Comparison of ENCODE assay signal across 1 cellular context in genomic region chr19:58386576-58387337, GRCh38.
TF ChIP-seq lines count a peak whose summit lies in the region.

Gene RPS5, plus strand, starts transcription at chr19:58387269. Its CDS starts 869 bp downstream, at chr19:58388138.

TF ChIP-seq in K562, 482 proteins besides CTCF, POLR2A, EP300 and RAD21 (continued from another document and continues in another):
- TF ChIP-seq ZNF407 (IDR thresholded peaks at IDR 0.05; ENCODE audit: low read depth) (no peak), CREM (IDR thresholded peaks at IDR 0.05; ENCODE audit: low read depth) (peak; percentile 93), RBM25 (IDR thresholded peaks at IDR 0.05; ENCODE audit: low read depth, low read length, severe bottlenecking) (no peak), FOXK1 (CRISPR knock-in tag; IDR thresholded peaks at IDR 0.05; ENCODE audit: borderline replicate concordance) (no peak; the same call in 1 of the 2 replicates), ELF2 (CRISPR knock-in tag; IDR thresholded peaks at IDR 0.05) (peak; percentile 93), POLR2H (tag; IDR thresholded peaks at IDR 0.05; ENCODE audit: low read depth) (peak; percentile 96), ESRRA (IDR thresholded peaks at IDR 0.05; ENCODE audit: borderline replicate concordance, low read depth) (no peak; the same call in 1 of the 2 replicates), ZNF184 (CRISPR knock-in tag; IDR thresholded peaks at IDR 0.05) (no peak), TCF3 (CRISPR knock-in tag; IDR thresholded peaks at IDR 0.05) (0 out of 2 replicates have a peak, but pooled peaks have one; percentile 12), E2F3 (CRISPR knock-in tag; IDR thresholded peaks at IDR 0.05) (0 out of 2 replicates have a peak, but pooled peaks have one; percentile 11), ZBTB9 (CRISPR knock-in tag; IDR thresholded peaks at IDR 0.05) (no peak; the same call in 1 of the 2 replicates), BHLHE40 (IDR thresholded peaks at IDR 0.05; ENCODE audit: low read length) (peak; percentile 93), TEAD1 (CRISPR knock-in tag; IDR thresholded peaks at IDR 0.05) (peak in 1 of 2 experiments; percentile 65; a peak in 1 of 4 replicates), CUX1 (CRISPR knock-in tag; IDR thresholded peaks at IDR 0.05) (peak; percentile 80; the same call in 1 of the 2 replicates), CBX3 (IDR thresholded peaks at IDR 0.05; ENCODE audit: borderline replicate concordance in 1 of 2, low read length in 2 of 2) (no peak), ARID3A (IDR thresholded peaks at IDR 0.05; ENCODE audit: borderline replicate concordance, low read depth, low read length) (no peak), RB1 (IDR thresholded peaks at IDR 0.05; ENCODE audit: low read depth) (peak; percentile 75), C11orf30 (IDR thresholded peaks at IDR 0.05; ENCODE audit: low read depth) (peak; percentile 86), ZNF639 (CRISPR knock-in tag; conservative IDR thresholded peaks at IDR 0.05 in 1 of 2, IDR thresholded peaks at IDR 0.05 in 1 of 2) (peak in 1 of 2 experiments; percentile 57; a peak in 1 of 4 replicates), ZNF253 (CRISPR knock-in tag; conservative IDR thresholded peaks at IDR 0.05) (no peak), ZFP1 (CRISPR knock-in tag; IDR thresholded peaks at IDR 0.05) (no peak), PTBP1 (IDR thresholded peaks at IDR 0.05; ENCODE audit: low read depth, low read length) (no peak), COPS2 (conservative IDR thresholded peaks at IDR 0.05) (no peak), DPF2 (IDR thresholded peaks at IDR 0.05) (peak; percentile 46), RBBP5 (IDR thresholded peaks at IDR 0.05; ENCODE audit: borderline replicate concordance, insufficient read depth, low read length, poor library complexity, severe bottlenecking) (peak; percentile 66), ZNF512 (tag; IDR thresholded peaks at IDR 0.05) (no peak), ZKSCAN1 (IDR thresholded peaks at IDR 0.05; ENCODE audit: low read depth, low read length) (no peak; the same call in 1 of the 2 replicates), ZBTB49 (CRISPR knock-in tag; IDR thresholded peaks at IDR 0.05; ENCODE audit: borderline replicate concordance) (no peak), ZKSCAN3 (CRISPR knock-in tag; IDR thresholded peaks at IDR 0.05) (no peak), EWSR1 (IDR thresholded peaks at IDR 0.05; ENCODE audit: borderline replicate concordance, low read depth, partially characterized antibody) (no peak)
